Comparison of ENCODE assay signal across 10 cellular contexts in genomic region chrX:23803931-23804381, GRCh38. TPM values are rescaled to one million over a fixed set of nuclear protein-coding genes. Genes with fewer than 3 reads are reported as not detected.
DNase-seq lines count a peak whose midpoint lies in the region; ATAC-seq and TF ChIP-seq lines count a peak whose summit lies in the region.
"Had no signal": no experiment of that assay in that cellular context is flagged by ENCODE, and none has a peak within 500 bp of the region (broad histone marks: within the 10 kb centered on the region; RNA-seq: fewer than 3 reads in every experiment).

No MANE protein-coding gene starts in this region.

- H3K27ac ChIP-seq in body of pancreas (peak overlapping the region; percentile 48 to 77 (median 66)), hepatocyte (peak overlapping the region; percentile 95)
- H3K27ac ChIP-seq: SJCRH30 had no signal

- DNase-seq in HT1080 (ENCODE audit: low read depth) (peak; percentile 61), body of pancreas (peak in 3 of 4 donors; percentile 16 to 63 (median 37)), hepatocyte (ENCODE audit: low spot score) (peak; percentile 67), skeletal muscle cell (ENCODE audit: low read depth) (peak; percentile 34), DMS79 (lab: John Stamatoyannopoulos, UW) (no peak)
- no peak for DNase-seq in stimulated activated naive CD4-positive, alpha-beta T cell (lab: John Stamatoyannopoulos, UW)
- DNase-seq: H9, SJCRH30 had no signal

- TF ChIP-seq POLR2A in body of pancreas (IDR thresholded peaks at IDR 0.05): peak in 1 of 3 donors; percentile 36

- H3K27me3 ChIP-seq in body of pancreas (no peaks in the 10 kb centered on the region), hepatocyte (no peaks in the 10 kb centered on the region)
- H3K27me3 ChIP-seq: SJCRH30 had no signal

- H3K4me3 ChIP-seq in body of pancreas (no peak overlapping the region), hepatocyte (no peak overlapping the region), skeletal muscle cell (ENCODE audit: low read depth, low read length) (no peak overlapping the region)
- H3K4me3 ChIP-seq: SJCRH30 had no signal

- ATAC-seq in body of pancreas: peak; percentile 81
- no peak for ATAC-seq in HG02759 (IDR thresholded peaks at IDR 0.05; ENCODE audit: unreplicated experiment)
- ATAC-seq in HG02973 (IDR thresholded peaks at IDR 0.05; ENCODE audit: unreplicated experiment): no peak

- H3K4me1 ChIP-seq in body of pancreas: peaks cover 23% of the 10 kb centered on the region
- H3K4me1 ChIP-seq in hepatocyte (ENCODE audit: insufficient read depth): peaks cover 34% of the 10 kb centered on the region

- no peaks in the 10 kb centered on the region for H4K20me1 ChIP-seq in hepatocyte (ENCODE audit: insufficient read depth, poor library complexity, severe bottlenecking)

- no peak for TF ChIP-seq CTCF in body of pancreas (IDR thresholded peaks at IDR 0.05)
- TF ChIP-seq CTCF in hepatocyte (IDR thresholded peaks at IDR 0.05; ENCODE audit: poor library complexity): no peak

- H3K79me2 ChIP-seq in hepatocyte: no peaks in the 10 kb centered on the region

- H3K36me3 ChIP-seq in body of pancreas (replicated peaks in 1 of 2; ENCODE audit: insufficient read depth in 1 of 2, low read depth in 2 of 2): no peaks in the 10 kb centered on the region
- H3K36me3 ChIP-seq in hepatocyte (replicated peaks; ENCODE audit: insufficient read depth, low read depth): no peaks in the 10 kb centered on the region
- H3K36me3 ChIP-seq: SJCRH30 had no signal

- WGBS in body of pancreas, 2 donors: 43 to 54% methylated on average over 4 to 5 of the region's 5 CpGs
- WGBS in hepatocyte (ENCODE audit: low lambda C conversion rate, missing lambda C conversion rate): 56% methylated on average over 5 of the region's 5 CpGs

- intact Hi-C loops in body of pancreas (cut with DNase I): no loop called here

- no peaks in the 10 kb centered on the region for H3K9me2 ChIP-seq in hepatocyte (replicated peaks; ENCODE audit: insufficient read depth)

- H3K9me3 ChIP-seq in body of pancreas (no peaks in the 10 kb centered on the region), hepatocyte (ENCODE audit: low read depth) (no peaks in the 10 kb centered on the region)
- H3K9me3 ChIP-seq: SJCRH30 had no signal

- no peak overlapping the region for H2AFZ ChIP-seq in hepatocyte

- peak overlapping the region; percentile 48 for H3K4me2 ChIP-seq in hepatocyte

RNA-seq across cellular contexts. Expression of gene SAT1, which starts 21.0 kb away (rescaled TPM):
- 26.0 and 31.9 TPM in 2 replicates for total RNA-seq in HT1080 (2014; rRNA removed; shearing (Covaris generic))
- 37.7 and 49.4 TPM in 2 replicates for polyA plus RNA-seq in HT1080 (2015; cell fraction: cytosol; rRNA removed)
- 297 and 329 TPM in 2 replicates for polyA plus RNA-seq in HT1080 (2015; cell fraction: nucleus; rRNA removed)
- total RNA-seq in body of pancreas (100 to 1,000 TPM; 483 to 493 TPM), hepatocyte (1,753 and 1,822 TPM in 2 replicates)
- polyA plus RNA-seq in hepatocyte: 2,173 and 2,458 TPM in 2 replicates

Comparison
In these comparisons a context has a peak if more than half of its experiments do, and no peak if none do; other contexts are left out.
1. DNase-seq: peak in HT1080 (single experiment), body of pancreas (3 of 4), hepatocyte (single experiment) and skeletal muscle cell (single experiment); none in DMS79 (single experiment) and stimulated activated naive CD4-positive, alpha-beta T cell (0 of 6).
2. RNA of gene SAT1, which starts 21.0 kb away (total RNA-seq): 1,753 to 1,822 TPM in hepatocyte and 483 to 493 TPM in body of pancreas; 26.0 to 31.9 TPM in HT1080; every median in the first group is over 10 times any median in the second.